In genomic region chrX:250965-251761, GRCh38 we compare ENCODE assay signal across 7 cellular contexts. TPM values are rescaled to one million over a fixed set of nuclear protein-coding genes. Genes with fewer than 3 reads are reported as not detected.
DNase-seq lines count a peak whose midpoint lies in the region; ATAC-seq and TF ChIP-seq lines count a peak whose summit lies in the region.
"Not testable (repeated sequence)": the region's sequence is repeated elsewhere in the genome, so short reads cannot be mapped to it uniquely, and the experiment has no call there.

No MANE protein-coding gene starts in this region.

- peak overlapping the region; percentile 48 for H3K4me3 Mint-ChIP-seq in activated CD4-positive, alpha-beta memory T cell treated with anti-CD3 and anti-CD28 coated beads for 36 hours
- peak overlapping the region; percentile 45 for H3K4me3 Mint-ChIP-seq in activated T-helper 17 cell treated with anti-CD3 and anti-CD28 coated beads, Interleukin-2, amount 50 U/mL, for 72 hours
- peak overlapping the region; percentile 68 for H3K4me3 Mint-ChIP-seq in central memory CD8-positive, alpha-beta T cell
- H3K4me3 Mint-ChIP-seq in stimulated activated memory B cell treated with anti-CD40 and anti-IgM and Interleukin-4, amounts not matched to agents 10 μg/mL and 1 μg/mL and 100 μg/mL, for 72 hours: peak overlapping the region; percentile 84

- intact Hi-C loops in activated CD4-positive, alpha-beta memory T cell treated with anti-CD3 and anti-CD28 coated beads for 36 hours (cut with micrococcal nuclease); mucosa of descending colon (cut with DNase I, micrococcal nuclease): not testable (repeated sequence)

- H3K36me3 Mint-ChIP-seq in activated CD4-positive, alpha-beta memory T cell treated with anti-CD3 and anti-CD28 coated beads for 36 hours; activated T-helper 17 cell treated with anti-CD3 and anti-CD28 coated beads, Interleukin-2, amount 50 U/mL, for 72 hours (ENCODE audit: low read depth); central memory CD8-positive, alpha-beta T cell (ENCODE audit: insufficient read depth): not testable (repeated sequence)
- H3K36me3 Mint-ChIP-seq in stimulated activated memory B cell treated with anti-CD40 and anti-IgM and Interleukin-4, amounts not matched to agents 10 μg/mL and 1 μg/mL and 100 μg/mL, for 72 hours: peaks cover 14% of the 10 kb centered on the region

- not testable (repeated sequence) for TF ChIP-seq CTCF in OCI-LY3 (IDR thresholded peaks at IDR 0.05; ENCODE audit: low read depth, low read length); mucosa of descending colon (IDR thresholded peaks at IDR 0.05)

- not testable (repeated sequence) for H3K9me3 ChIP-seq in OCI-LY3 (ENCODE audit: insufficient read depth, low read length); mucosa of descending colon

- not testable (repeated sequence) for H3K36me3 ChIP-seq in OCI-LY3 (replicated peaks; ENCODE audit: low read depth, low read length); mucosa of descending colon (ENCODE audit: low read depth)

- not testable (repeated sequence) for H4K20me1 ChIP-seq in OCI-LY3 (ENCODE audit: insufficient read depth, low read length)

- not testable (repeated sequence) for H3K27me3 Mint-ChIP-seq in activated CD4-positive, alpha-beta memory T cell treated with anti-CD3 and anti-CD28 coated beads for 36 hours; activated T-helper 17 cell treated with anti-CD3 and anti-CD28 coated beads, Interleukin-2, amount 50 U/mL, for 72 hours; central memory CD8-positive, alpha-beta T cell; stimulated activated memory B cell treated with anti-CD40 and anti-IgM and Interleukin-4, amounts not matched to agents 10 μg/mL and 1 μg/mL and 100 μg/mL, for 72 hours

- H3K27ac ChIP-seq in OCI-LY3 (ENCODE audit: low read length): peak overlapping the region; percentile 56

- CTCF ChIA-PET in activated CD4-positive, alpha-beta memory T cell treated with anti-CD3 and anti-CD28 coated beads for 36 hours (lab: Charles Lee): not testable (repeated sequence)

- not testable (repeated sequence) for ATAC-seq in activated T-helper 17 cell treated with anti-CD3 and anti-CD28 coated beads, Interleukin-2, amount 50 U/mL, for 72 hours (replicated peaks); mucosa of descending colon; stimulated activated memory B cell treated with anti-CD40 and anti-IgM and Interleukin-4, amounts not matched to agents 10 μg/mL and 1 μg/mL and 100 μg/mL, for 72 hours
- ATAC-seq in central memory CD8-positive, alpha-beta T cell (replicated peaks; ENCODE audit: extremely low read depth, poor library complexity, severe bottlenecking): peak; percentile 70

- H2AFZ ChIP-seq in OCI-LY3 (ENCODE audit: low read depth, low read length): peak overlapping the region; percentile 84; the same call in 1 of the 2 replicates

- peak overlapping the region; percentile 88 for H3K27ac Mint-ChIP-seq in activated CD4-positive, alpha-beta memory T cell treated with anti-CD3 and anti-CD28 coated beads for 36 hours
- H3K27ac Mint-ChIP-seq in activated T-helper 17 cell treated with anti-CD3 and anti-CD28 coated beads, Interleukin-2, amount 50 U/mL, for 72 hours: peak overlapping the region; percentile 91
- peak overlapping the region; percentile 75 for H3K27ac Mint-ChIP-seq in central memory CD8-positive, alpha-beta T cell (ENCODE audit: low read depth)
- peak overlapping the region; percentile 95 for H3K27ac Mint-ChIP-seq in stimulated activated memory B cell treated with anti-CD40 and anti-IgM and Interleukin-4, amounts not matched to agents 10 μg/mL and 1 μg/mL and 100 μg/mL, for 72 hours

- H3K27me3 ChIP-seq in OCI-LY3 (ENCODE audit: low read depth, low read length): not testable (repeated sequence)

- H3K79me2 ChIP-seq in OCI-LY3 (ENCODE audit: low read length): not testable (repeated sequence)

- DNase-seq in CMK (ENCODE audit: low read depth) (peak; percentile 52), mucosa of descending colon (peak in 2 of 3 donors; percentile 9 to 11)
- not testable (repeated sequence) for DNase-seq in activated CD4-positive, alpha-beta memory T cell treated with anti-CD3 and anti-CD28 coated beads for 36 hours; central memory CD8-positive, alpha-beta T cell (ENCODE audit: low spot score in 2 of 2)

- peaks cover 17% of the 10 kb centered on the region for H3K4me1 Mint-ChIP-seq in activated CD4-positive, alpha-beta memory T cell treated with anti-CD3 and anti-CD28 coated beads for 36 hours (ENCODE audit: low read depth)
- peaks cover 13% of the 10 kb centered on the region for H3K4me1 Mint-ChIP-seq in activated T-helper 17 cell treated with anti-CD3 and anti-CD28 coated beads, Interleukin-2, amount 50 U/mL, for 72 hours
- peaks cover 18% of the 10 kb centered on the region for H3K4me1 Mint-ChIP-seq in central memory CD8-positive, alpha-beta T cell
- not testable (repeated sequence) for H3K4me1 Mint-ChIP-seq in stimulated activated memory B cell treated with anti-CD40 and anti-IgM and Interleukin-4, amounts not matched to agents 10 μg/mL and 1 μg/mL and 100 μg/mL, for 72 hours

- H3K4me1 ChIP-seq in OCI-LY3 (ENCODE audit: low read length): peaks cover 14% of the 10 kb centered on the region; the same call in 1 of the 2 replicates
- H3K4me1 ChIP-seq in mucosa of descending colon (ENCODE audit: low read depth): not testable (repeated sequence)

- H3K4me3 ChIP-seq in OCI-LY3 (ENCODE audit: low read length): peak overlapping the region; percentile 76
- not testable (repeated sequence) for H3K4me3 ChIP-seq in mucosa of descending colon

- H3K4me2 ChIP-seq in OCI-LY3 (ENCODE audit: low read length): peak overlapping the region; percentile 79

- peak overlapping the region; percentile 63 for H3K9ac ChIP-seq in OCI-LY3 (ENCODE audit: low read length)

- not testable (repeated sequence) for H3K9me3 Mint-ChIP-seq in activated CD4-positive, alpha-beta memory T cell treated with anti-CD3 and anti-CD28 coated beads for 36 hours; activated T-helper 17 cell treated with anti-CD3 and anti-CD28 coated beads, Interleukin-2, amount 50 U/mL, for 72 hours; central memory CD8-positive, alpha-beta T cell; stimulated activated memory B cell treated with anti-CD40 and anti-IgM and Interleukin-4, amounts not matched to agents 10 μg/mL and 1 μg/mL and 100 μg/mL, for 72 hours

- POLR2A ChIA-PET in activated CD4-positive, alpha-beta memory T cell treated with anti-CD3 and anti-CD28 coated beads for 36 hours (lab: Charles Lee): not testable (repeated sequence)

RNA-seq across cellular contexts. Expression of gene PLCXD1, which starts 30.0 kb away (rescaled TPM):
- total RNA-seq in activated CD4-positive, alpha-beta memory T cell treated with anti-CD3 and anti-CD28 coated beads for 36 hours: 10 to 100 TPM; 42.2 to 46.5 TPM
- total RNA-seq in activated T-helper 17 cell treated with anti-CD3 and anti-CD28 coated beads, Interleukin-2, amount 50 U/mL, for 72 hours: 10 to 100 TPM; 53.0 to 96.2 TPM
- total RNA-seq in mucosa of descending colon: 10 to 100 TPM; 12.6 to 20.7 (median 13.8) TPM
